ENCODE assay signal across 1 cellular context in genomic region chr17:73069846-73070245, GRCh38.
TF ChIP-seq lines count a peak whose summit lies in the region.

No MANE protein-coding gene starts in this region.

TF ChIP-seq in HepG2, 621 proteins besides CTCF, POLR2A, EP300 and RAD21:
- TF ChIP-seq KIAA2018 (CRISPR knock-in tag; IDR thresholded peaks at IDR 0.05; ENCODE audit: borderline replicate concordance) = no peak
- TF ChIP-seq NFATC3 (CRISPR knock-in tag; IDR thresholded peaks at IDR 0.05) = 0 out of 2 replicates have a peak, but pooled peaks have one; percentile 25
TF ChIP-seq in HepG2: peak in this region for 1.
